In genomic region chr4:151753056-151753455, GRCh38 we compare ENCODE assay signal across 19 cellular contexts. TPM values are rescaled to one million over a fixed set of nuclear protein-coding genes. Genes with fewer than 3 reads are reported as not detected.
DNase-seq lines count a peak whose midpoint lies in the region; ATAC-seq and TF ChIP-seq lines count a peak whose summit lies in the region.
"Had no signal": no experiment of that assay in that cellular context is flagged by ENCODE, and none has a peak within 500 bp of the region (broad histone marks: within the 10 kb centered on the region; RNA-seq: fewer than 3 reads in every experiment).

No MANE protein-coding gene starts in this region.

- TF ChIP-seq POLR2A in vagina (IDR thresholded peaks at IDR 0.05): no peak

- no peaks in the 10 kb centered on the region for H3K9me3 ChIP-seq in vagina
- H3K9me3 ChIP-seq: neutrophil had no signal

- H3K9me3 Mint-ChIP-seq in activated T-cell treated with anti-CD3 and anti-CD28 coated beads, Interleukin-2, amount 50 U/mL, for 72 hours: no peaks in the 10 kb centered on the region
- H3K9me3 Mint-ChIP-seq in stimulated activated naive CD8-positive, alpha-beta T cell treated with anti-CD3 and anti-CD28 coated beads, Interleukin-15, amount 100 ng/mL, for 72 hours: no peaks in the 10 kb centered on the region
- H3K9me3 Mint-ChIP-seq: CD8-positive, alpha-beta T cell; WTC11 had no signal

- H3K27me3 Mint-ChIP-seq in activated T-cell treated with anti-CD3 and anti-CD28 coated beads, Interleukin-2, amount 50 U/mL, for 72 hours (ENCODE audit: low read depth): no peaks in the 10 kb centered on the region
- H3K27me3 Mint-ChIP-seq in stimulated activated naive CD8-positive, alpha-beta T cell treated with anti-CD3 and anti-CD28 coated beads, Interleukin-15, amount 100 ng/mL, for 72 hours: no peaks in the 10 kb centered on the region

- no peaks in the 10 kb centered on the region for H3K27me3 ChIP-seq in vagina
- H3K27me3 ChIP-seq: neutrophil had no signal

- H3K4me1 ChIP-seq in vagina: no peaks in the 10 kb centered on the region

- H3K4me1 Mint-ChIP-seq in activated T-cell treated with anti-CD3 and anti-CD28 coated beads, Interleukin-2, amount 50 U/mL, for 72 hours (ENCODE audit: low read depth): peaks cover 11% of the 10 kb centered on the region
- H3K4me1 Mint-ChIP-seq in stimulated activated naive CD8-positive, alpha-beta T cell treated with anti-CD3 and anti-CD28 coated beads, Interleukin-15, amount 100 ng/mL, for 72 hours: peaks cover 14% of the 10 kb centered on the region
- H3K4me1 Mint-ChIP-seq: WTC11 had no signal

- peak; percentile 83 to 97 for ATAC-seq in activated T-cell treated with anti-CD3 and anti-CD28 coated beads, Interleukin-2, amount 50 U/mL, for 72 hours (replicated peaks in 1 of 2)
- ATAC-seq in stimulated activated naive CD8-positive, alpha-beta T cell treated with anti-CD3 and anti-CD28 coated beads, Interleukin-15, amount 100 ng/mL, for 72 hours: peak; percentile 71
- ATAC-seq: CD8-positive, alpha-beta T cell; left lobe of liver; WTC11 had no signal

- no peak overlapping the region for H3K27ac ChIP-seq in vagina
- H3K27ac ChIP-seq: neutrophil had no signal

- H3K4me3 ChIP-seq in epithelial cell of esophagus (ENCODE audit: low read length): no peak overlapping the region
- no peak overlapping the region for H3K4me3 ChIP-seq in vagina

- no peak for TF ChIP-seq CTCF in epithelial cell of esophagus (IDR thresholded peaks at IDR 0.05; ENCODE audit: insufficient read depth, low read depth, low read length, missing control alignments)
- TF ChIP-seq CTCF in vagina (IDR thresholded peaks at IDR 0.05): no peak

- H3K4me3 Mint-ChIP-seq in activated T-cell treated with anti-CD3 and anti-CD28 coated beads, Interleukin-2, amount 50 U/mL, for 72 hours: no peak overlapping the region
- no peak overlapping the region for H3K4me3 Mint-ChIP-seq in stimulated activated naive CD8-positive, alpha-beta T cell treated with anti-CD3 and anti-CD28 coated beads, Interleukin-15, amount 100 ng/mL, for 72 hours
- H3K4me3 Mint-ChIP-seq: CD8-positive, alpha-beta T cell; WTC11 had no signal

- H3K36me3 Mint-ChIP-seq in activated T-cell treated with anti-CD3 and anti-CD28 coated beads, Interleukin-2, amount 50 U/mL, for 72 hours (ENCODE audit: insufficient read depth in 2 of 2): peaks cover 0 to 2% of the 10 kb centered on the region in 2 donors

- intact Hi-C loops in vagina (cut with DNase I): no loop called here

- DNase-seq in activated T-cell treated with anti-CD3 and anti-CD28 coated beads, Interleukin-2, amount 50 U/mL, for 72 hours: peak; percentile 16 to 39
- no peak for DNase-seq in activated T-cell treated with anti-CD3 and anti-CD28 coated beads, Interleukin-2, amount 50 U/mL, for 1 hour
- peak; percentile 79 for DNase-seq in NCI-H226
- DNase-seq in epithelial cell of esophagus (ENCODE audit: low read depth): peak; percentile 93
- DNase-seq in stimulated activated naive CD8-positive, alpha-beta T cell treated with anti-CD3 and anti-CD28 coated beads, Interleukin-15, amount 100 ng/mL, for 72 hours: no peak
- DNase-seq in anterior cingulate cortex (lab: John Stamatoyannopoulos, UW): no peak
- no peak for DNase-seq in vagina (ENCODE audit: extremely low spot score in 2 of 2)
- DNase-seq in amygdala (lab: John Stamatoyannopoulos, UW): no peak
- DNase-seq: CD8-positive, alpha-beta T cell; DND-41; foreskin fibroblast; NCI-H187 treated with DMSO at 0.1 percent for 48 hours; NCI-H510A; Right ventricle myocardium superior; stimulated activated CD4-positive, alpha-beta T cell treated with anti-CD3 and anti-CD28 coated beads, Interleukin-15, amount 100 ng/mL, for 24 hours; T-helper 1 cell had no signal

- no peak overlapping the region for H3K27ac Mint-ChIP-seq in activated T-cell treated with anti-CD3 and anti-CD28 coated beads, Interleukin-2, amount 50 U/mL, for 72 hours
- H3K27ac Mint-ChIP-seq in stimulated activated naive CD8-positive, alpha-beta T cell treated with anti-CD3 and anti-CD28 coated beads, Interleukin-15, amount 100 ng/mL, for 72 hours: peak overlapping the region; percentile 0 to 11
- H3K27ac Mint-ChIP-seq: CD8-positive, alpha-beta T cell; WTC11 had no signal

- H3K36me3 ChIP-seq in vagina: peaks cover 0 to 15% of the 10 kb centered on the region in 2 donors
- H3K36me3 ChIP-seq: neutrophil had no signal

RNA-seq across cellular contexts. Expression of gene GATB, which starts 7.8 kb away (rescaled TPM):
- 10 to 100 TPM; 15.4 to 19.5 TPM for total RNA-seq in activated T-cell treated with anti-CD3 and anti-CD28 coated beads, Interleukin-2, amount 50 U/mL, for 72 hours
- 17.7 TPM for total RNA-seq in vagina

Comparison
In these comparisons a context has a peak if more than half of its experiments do, and no peak if none do; other contexts are left out.
1. DNase-seq: peak in activated T-cell treated with anti-CD3 and anti-CD28 coated beads, Interleukin-2, amount 50 U/mL, for 72 hours (2 of 2), NCI-H226 (single experiment) and epithelial cell of esophagus (single experiment); none in activated T-cell treated with anti-CD3 and anti-CD28 coated beads, Interleukin-2, amount 50 U/mL, for 1 hour (single experiment), stimulated activated naive CD8-positive, alpha-beta T cell treated with anti-CD3 and anti-CD28 coated beads, Interleukin-15, amount 100 ng/mL, for 72 hours (0 of 2), anterior cingulate cortex (0 of 58), vagina (0 of 2) and amygdala (0 of 56).